ENCODE assay signal across 20 cellular contexts in the genomic region with DNA sequence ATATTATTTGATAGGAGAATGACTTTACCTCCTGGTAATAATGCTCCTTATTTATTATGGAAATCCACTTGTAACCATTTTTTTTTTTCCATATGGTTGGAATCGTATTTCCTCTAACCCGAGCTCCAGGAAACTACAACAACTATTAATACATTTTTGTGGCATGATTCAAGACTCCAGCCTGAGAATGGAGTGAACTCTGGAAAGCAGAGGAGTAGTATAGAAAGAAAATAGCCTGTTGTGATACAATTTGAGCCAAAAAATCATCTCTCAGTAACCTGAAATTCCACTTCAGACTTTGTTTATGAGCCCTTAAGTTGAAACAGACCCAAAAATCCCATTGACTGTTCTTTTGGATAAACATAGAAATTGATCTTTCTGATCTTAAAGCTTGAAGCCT.
"Had no signal": no experiment of that assay in that cellular context is flagged by ENCODE, and none has a peak within 500 bp of the region (broad histone marks: within the 10 kb centered on the region; RNA-seq: fewer than 3 reads in every experiment).

No MANE protein-coding gene starts in this region.

- H3K27me3 ChIP-seq: colonic mucosa, esophagus muscularis mucosa, suprapubic skin, transverse colon, uterus had no signal

- H3K27ac ChIP-seq: colonic mucosa, esophagus muscularis mucosa, lower lobe of right lung, suprapubic skin, transverse colon, uterus had no signal

- H3K9me3 ChIP-seq: colonic mucosa, esophagus muscularis mucosa, lower lobe of right lung, transverse colon, uterus had no signal

- H3K4me1 ChIP-seq: colonic mucosa, esophagus muscularis mucosa, lower lobe of right lung, suprapubic skin, transverse colon, uterus had no signal

- H3K4me3 ChIP-seq: colonic mucosa, esophagus muscularis mucosa, lower lobe of right lung, suprapubic skin, transverse colon, uterus had no signal

- H3K36me3 ChIP-seq: colonic mucosa, esophagus muscularis mucosa, lower lobe of right lung, suprapubic skin, transverse colon, uterus had no signal

- ATAC-seq: activated CD8-positive, alpha-beta T cell treated with anti-CD3 and anti-CD28 coated beads, Interleukin-2, amount 10 ng/mL, durations not matched to agents 7 days and 5 days; lower lobe of right lung; stimulated activated naive CD8-positive, alpha-beta T cell treated with anti-CD3 and anti-CD28 coated beads, Interleukin-15, amount 100 ng/mL, for 72 hours; T-cell had no signal

- DNase-seq: activated CD4-positive, alpha-beta T cell treated with anti-CD3 and anti-CD28 coated beads, Interleukin-2, amount 10 ng/mL, durations not matched to agents 7 days and 5 days; activated CD8-positive, alpha-beta T cell treated with anti-CD3 and anti-CD28 coated beads, Interleukin-2, amount 10 ng/mL, durations not matched to agents 7 days and 5 days; activated naive CD4-positive, alpha-beta T cell treated with Interleukin-2 at 50 U/mL for 16 hours; activated naive CD8-positive, alpha-beta T cell treated with anti-CD3 and anti-CD28 coated beads, Interleukin-2, amount 10 ng/mL, durations not matched to agents 7 days and 5 days; activated T-cell treated with anti-CD3 and anti-CD28 coated beads, Interleukin-2, amount 50 U/mL, for 24 hours; amygdala; central memory CD4-positive, alpha-beta T cell; colonic mucosa; foreskin fibroblast; hypothalamus; lower lobe of right lung; nucleus accumbens; posterior cingulate gyrus; stimulated activated CD4-positive, alpha-beta T cell treated with anti-CD3 and anti-CD28 coated beads, Interleukin-12 subunit alpha, Interleukin-12 subunit beta, amount 100 ng/mL, for 4 hours; stimulated activated naive CD8-positive, alpha-beta T cell treated with anti-CD3 and anti-CD28 coated beads, Interleukin-15, amount 100 ng/mL, for 72 hours; T-cell; transverse colon; uterus had no signal
